Comparison of ENCODE assay signal across 21 cellular contexts in the genomic region with DNA sequence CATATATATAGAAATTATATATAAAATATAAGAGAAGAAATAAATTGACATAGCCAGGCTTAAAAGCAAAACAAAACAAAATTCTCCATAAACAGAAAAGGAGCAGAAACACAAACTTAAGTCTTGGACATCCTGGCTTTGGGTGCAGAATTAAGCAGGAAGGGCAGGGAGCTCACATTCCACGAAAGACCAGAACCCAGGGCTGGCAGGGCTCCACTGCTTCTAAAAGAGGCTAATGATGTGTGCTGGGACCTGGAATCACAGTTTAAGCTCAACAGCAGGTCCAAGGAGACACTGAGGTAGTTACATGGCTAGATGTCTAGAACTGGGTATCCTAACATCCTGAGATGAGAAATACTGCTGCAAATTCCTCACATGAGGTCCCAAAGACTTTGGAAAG.
DNase-seq lines count a peak whose midpoint lies in the region; ATAC-seq and TF ChIP-seq lines count a peak whose summit lies in the region.
"Had no signal": no experiment of that assay in that cellular context is flagged by ENCODE, and none has a peak within 500 bp of the region (broad histone marks: within the 10 kb centered on the region; RNA-seq: fewer than 3 reads in every experiment).

No MANE protein-coding gene starts in this region.

- H3K4me3 ChIP-seq in IMR-90 (ENCODE audit: insufficient read depth, low read depth, low read length) (no peak overlapping the region), mesenchymal stem cell (ENCODE audit: insufficient read depth in 1 of 2, low read depth in 1 of 2, low read length in 2 of 2) (no peak overlapping the region), smooth muscle cell (no peak overlapping the region)
- H3K4me3 ChIP-seq: BLaER1 had no signal

- TF ChIP-seq POLR2A in IMR-90 (IDR thresholded peaks at IDR 0.05; ENCODE audit: low read depth, low read length) = no peak

- H3K18ac ChIP-seq in IMR-90 (ENCODE audit: low read depth, low read length) (no peak overlapping the region), mesenchymal stem cell (ENCODE audit: low read depth in 1 of 2, low read length in 2 of 2) (no peak overlapping the region)

- no peak overlapping the region for H2AFZ ChIP-seq in IMR-90 (replicated peaks; ENCODE audit: low read length, poor library complexity)
- H2AFZ ChIP-seq in mesenchymal stem cell (ENCODE audit: low read depth, low read length) = no peak overlapping the region
- H2AFZ ChIP-seq in smooth muscle cell (ENCODE audit: low read depth) = no peak overlapping the region

- 0 out of 2 replicates have a peak overlapping the region, but pooled peaks have one; percentile 62 for H4K5ac ChIP-seq in IMR-90 (ENCODE audit: low read depth, low read length)

- H4K8ac ChIP-seq in IMR-90 (ENCODE audit: low read depth in 2 of 2, low read length in 2 of 2) = no peak overlapping the region
- no peak overlapping the region for H4K8ac ChIP-seq in mesenchymal stem cell (ENCODE audit: low read length)

- no peak overlapping the region for H3K23ac ChIP-seq in IMR-90 (ENCODE audit: low read depth, low read length)
- no peak overlapping the region for H3K23ac ChIP-seq in mesenchymal stem cell (ENCODE audit: low read length in 2 of 2)

- WGBS in IMR-90 (ENCODE audit: extremely low coverage in 2 of 2, insufficient read length in 1 of 2), 2 experiments = no CpG with 5 or more reads among the region's 1 CpG
- 60% methylated on average over 1 of the region's 1 CpG for WGBS in mesenchymal stem cell
- WGBS in smooth muscle cell (ENCODE audit: low lambda C conversion rate) = 72% methylated on average over 1 of the region's 1 CpG

- H3K4ac ChIP-seq in IMR-90 (ENCODE audit: low read depth, low read length) = no peak overlapping the region
- H3K4ac ChIP-seq in mesenchymal stem cell (ENCODE audit: low read depth in 1 of 2, low read length in 2 of 2) = no peak overlapping the region

- no TSS peak for BruUV-seq in IMR-90 (replicated peaks; lab: Mats Ljungman, UMichigan)

- dilution Hi-C loops in IMR-90 (cut with HindIII; ENCODE audit: low sequenced_read_pairs, unreplicated experiment) = no loop called here

- no peak overlapping the region for H4K91ac ChIP-seq in IMR-90 (ENCODE audit: insufficient read depth, low read depth, low read length)
- H4K91ac ChIP-seq in mesenchymal stem cell (ENCODE audit: low read length) = no peak overlapping the region

- 0 out of 2 replicates have a peak, but pooled peaks cover 3% of the 10 kb centered on the region for H3K9me1 ChIP-seq in IMR-90 (ENCODE audit: insufficient read depth, low read length)

- H2BK120ac ChIP-seq in IMR-90 (ENCODE audit: low read depth, low read length) = no peak overlapping the region
- H2BK120ac ChIP-seq in mesenchymal stem cell (ENCODE audit: low read depth, low read length) = no peak overlapping the region

- TF ChIP-seq RAD21 in IMR-90 (IDR thresholded peaks at IDR 0.05; ENCODE audit: low read length) = no peak

- H3K36me3 Mint-ChIP-seq in mesothelial cell of epicardium = peaks cover 8% of the 10 kb centered on the region
- H3K36me3 Mint-ChIP-seq: CD14-positive monocyte; CD4-positive, alpha-beta memory T cell; CD4-positive, CD25-positive, alpha-beta regulatory T cell had no signal

- H3K14ac ChIP-seq in IMR-90 (replicated peaks; ENCODE audit: low read depth, low read length) = no peak overlapping the region
- H3K14ac ChIP-seq in mesenchymal stem cell (ENCODE audit: low read length in 2 of 2) = no peak overlapping the region

- H2AK5ac ChIP-seq in IMR-90 (ENCODE audit: low read depth, low read length) (no peak overlapping the region), mesenchymal stem cell (ENCODE audit: low read length, severe bottlenecking) (no peak overlapping the region)

- H3K4me3 Mint-ChIP-seq in mesothelial cell of epicardium = no peak overlapping the region
- H3K4me3 Mint-ChIP-seq: CD14-positive monocyte; CD4-positive, alpha-beta memory T cell; CD4-positive, CD25-positive, alpha-beta regulatory T cell; CD8-positive, alpha-beta memory T cell had no signal

- no peak for ATAC-seq in IMR-90 (ENCODE audit: low read depth)
- ATAC-seq in HG02678 (IDR thresholded peaks at IDR 0.05; ENCODE audit: unreplicated experiment) = no peak
- no peak for ATAC-seq in HG03159 (IDR thresholded peaks at IDR 0.05; ENCODE audit: unreplicated experiment)

- H3K4me1 Mint-ChIP-seq in mesothelial cell of epicardium = peaks cover 21% of the 10 kb centered on the region
- H3K4me1 Mint-ChIP-seq: CD14-positive monocyte; CD4-positive, alpha-beta memory T cell; CD4-positive, CD25-positive, alpha-beta regulatory T cell; CD8-positive, alpha-beta memory T cell had no signal

- no peak overlapping the region for H2BK20ac ChIP-seq in IMR-90 (ENCODE audit: low read depth, low read length)

- H4K20me1 ChIP-seq in IMR-90 (ENCODE audit: insufficient read depth, low read length) = no peaks in the 10 kb centered on the region
- no peaks in the 10 kb centered on the region for H4K20me1 ChIP-seq in smooth muscle cell (ENCODE audit: low read depth)
- H4K20me1 ChIP-seq: BLaER1 had no signal

- no peak overlapping the region for H2BK12ac ChIP-seq in mesenchymal stem cell (ENCODE audit: low read length in 2 of 2)

- H3K79me1 ChIP-seq in IMR-90 (ENCODE audit: low read depth in 1 of 2, low read length in 2 of 2) (no peaks in the 10 kb centered on the region), mesenchymal stem cell (replicated peaks; ENCODE audit: low read length, poor library complexity, severe bottlenecking) (no peaks in the 10 kb centered on the region)

- POLR2A ChIA-PET in IMR-90 (lab: Charles Lee; ENCODE audit: unreplicated experiment) = no interaction called here

- TF ChIP-seq CTCF in IMR-90 (conservative IDR thresholded peaks at IDR 0.05; ENCODE audit: low read depth, low read length) (no peak), smooth muscle cell (IDR thresholded peaks at IDR 0.05; ENCODE audit: borderline replicate concordance, insufficient read depth, poor library complexity, severe bottlenecking) (no peak), mesothelial cell of epicardium (IDR thresholded peaks at IDR 0.05; ENCODE audit: unreplicated experiment) (no peak)

- peaks cover 5% of the 10 kb centered on the region for H3F3A ChIP-seq in smooth muscle cell (ENCODE audit: low read depth)

- intact Hi-C loops in IMR-90 (cut with micrococcal nuclease) = no loop called here

- H3K4me2 ChIP-seq in IMR-90 (ENCODE audit: low read depth, low read length) (no peak overlapping the region), mesenchymal stem cell (ENCODE audit: low read length, poor library complexity, severe bottlenecking) (no peak overlapping the region), smooth muscle cell (peak overlapping the region; percentile 34)
- H3K4me2 ChIP-seq: BLaER1 had no signal

- no peaks in the 10 kb centered on the region for H3K36me3 ChIP-seq in IMR-90 (ENCODE audit: control insufficient read depth, insufficient read depth, low read length)
- H3K36me3 ChIP-seq in mesenchymal stem cell (ENCODE audit: control insufficient read depth in 1 of 2, insufficient read depth in 2 of 2, low read depth in 1 of 2, low read length in 2 of 2) = no peaks in the 10 kb centered on the region
- no peaks in the 10 kb centered on the region for H3K36me3 ChIP-seq in smooth muscle cell (ENCODE audit: low read depth)
- H3K36me3 ChIP-seq: BE2C, BLaER1 had no signal

- peaks cover 16% of the 10 kb centered on the region for H3K9me3 Mint-ChIP-seq in mesothelial cell of epicardium
- H3K9me3 Mint-ChIP-seq: CD4-positive, alpha-beta memory T cell had no signal

- H3K4me1 ChIP-seq in IMR-90 (ENCODE audit: control insufficient read depth, insufficient read depth, low read length) = peaks cover 4% of the 10 kb centered on the region
- no peaks in the 10 kb centered on the region for H3K4me1 ChIP-seq in mesenchymal stem cell (ENCODE audit: control insufficient read depth, insufficient read depth, low read depth, low read length)
- H3K4me1 ChIP-seq in smooth muscle cell (ENCODE audit: low read depth) = no peaks in the 10 kb centered on the region
- H3K4me1 ChIP-seq: BE2C, BLaER1 had no signal

- H2BK15ac ChIP-seq in IMR-90 (ENCODE audit: low read depth, low read length) (no peak overlapping the region), mesenchymal stem cell (ENCODE audit: low read depth, poor library complexity, severe bottlenecking) (no peak overlapping the region)

- H3K27ac Mint-ChIP-seq in mesothelial cell of epicardium = no peak overlapping the region
- H3K27ac Mint-ChIP-seq: CD14-positive monocyte; CD4-positive, alpha-beta memory T cell; CD8-positive, alpha-beta memory T cell had no signal

- no peak overlapping the region for H3K9ac ChIP-seq in IMR-90 (ENCODE audit: low read depth, low read length)
- peak overlapping the region; percentile 78 for H3K9ac ChIP-seq in mesenchymal stem cell (ENCODE audit: low read length)
- H3K9ac ChIP-seq in smooth muscle cell (ENCODE audit: low read depth) = no peak overlapping the region
- H3K9ac ChIP-seq: BLaER1 had no signal

- CTCF ChIA-PET in IMR-90 (lab: Yijun Ruan, JAX) = interaction anchor here (0.6 to 0.8 kb wide), 2 partner anchors 23 to 99 kb away, joined by 3 to 5 read pairs; no protein-coding TSS in a partner anchor

- no peak overlapping the region for H3K27ac ChIP-seq in IMR-90 (ENCODE audit: insufficient read depth, low read length)
- H3K27ac ChIP-seq in mesenchymal stem cell (ENCODE audit: low read length, poor library complexity, severe bottlenecking) = no peak overlapping the region
- peak overlapping the region; percentile 66 for H3K27ac ChIP-seq in smooth muscle cell (ENCODE audit: low read depth)
- H3K27ac ChIP-seq: BLaER1 had no signal

- H3K27me3 ChIP-seq in IMR-90 (ENCODE audit: control insufficient read depth, insufficient read depth, low read length) = no peaks in the 10 kb centered on the region
- no peaks in the 10 kb centered on the region for H3K27me3 ChIP-seq in mesenchymal stem cell (ENCODE audit: control insufficient read depth in 1 of 2, insufficient read depth in 1 of 2, low read length in 2 of 2)
- no peaks in the 10 kb centered on the region for H3K27me3 ChIP-seq in smooth muscle cell (ENCODE audit: low read depth)
- H3K27me3 ChIP-seq: BE2C, BLaER1 had no signal

- H3K27me3 Mint-ChIP-seq in mesothelial cell of epicardium (ENCODE audit: low read depth) = no peaks in the 10 kb centered on the region

- H3K56ac ChIP-seq in IMR-90 (ENCODE audit: extremely low read depth, insufficient read depth, low read length) = no peak overlapping the region

- no peak overlapping the region for H2AK9ac ChIP-seq in IMR-90 (replicated peaks; ENCODE audit: low read depth, low read length, poor library complexity)

- no peak for DNase-seq in IMR-90
- DNase-seq in mesenchymal stem cell = no peak
- DNase-seq in smooth muscle cell (lab: John Stamatoyannopoulos, UW; ENCODE audit: unreplicated experiment) = no peak
- no peak for DNase-seq in mesothelial cell of epicardium (ENCODE audit: low spot score in 2 of 2, unreplicated experiment in 2 of 2)
- DNase-seq in amniotic stem cell (lab: John Stamatoyannopoulos, UW) = no peak
- DNase-seq: 8988T; ACHN; BE2C; C1 segment of cervical spinal cord; CD4-positive, alpha-beta memory T cell; CD4-positive, CD25-positive, alpha-beta regulatory T cell; CD8-positive, alpha-beta memory T cell; COR-L47; DMS 273 treated with DMSO at 0.1 percent for 48 hours; DMS153; DMS79 treated with DMSO at 0.1 percent for 48 hours; GF-D8 had no signal

- in situ Hi-C loops in IMR-90 (cut with MboI; ENCODE audit: low sequenced_read_pairs) = no loop called here

- no peaks in the 10 kb centered on the region for H3K79me2 ChIP-seq in smooth muscle cell (ENCODE audit: low read depth)

- H3K9me3 ChIP-seq in IMR-90 (ENCODE audit: control insufficient read depth, insufficient read depth, low read length) = no peaks in the 10 kb centered on the region
- peaks cover 7% of the 10 kb centered on the region for H3K9me3 ChIP-seq in mesenchymal stem cell (ENCODE audit: control insufficient read depth, low read length)
- peaks cover 4% of the 10 kb centered on the region for H3K9me3 ChIP-seq in smooth muscle cell (replicated peaks; ENCODE audit: low read depth)
- H3K9me3 ChIP-seq: BE2C, BLaER1 had no signal

- H2BK5ac ChIP-seq in IMR-90 (ENCODE audit: low read depth, low read length, poor library complexity, severe bottlenecking) (no peak overlapping the region), mesenchymal stem cell (ENCODE audit: low read depth, low read length, poor library complexity, severe bottlenecking) (no peak overlapping the region)
